Comparison of ENCODE assay signal across 8 cellular contexts in the genomic region with DNA sequence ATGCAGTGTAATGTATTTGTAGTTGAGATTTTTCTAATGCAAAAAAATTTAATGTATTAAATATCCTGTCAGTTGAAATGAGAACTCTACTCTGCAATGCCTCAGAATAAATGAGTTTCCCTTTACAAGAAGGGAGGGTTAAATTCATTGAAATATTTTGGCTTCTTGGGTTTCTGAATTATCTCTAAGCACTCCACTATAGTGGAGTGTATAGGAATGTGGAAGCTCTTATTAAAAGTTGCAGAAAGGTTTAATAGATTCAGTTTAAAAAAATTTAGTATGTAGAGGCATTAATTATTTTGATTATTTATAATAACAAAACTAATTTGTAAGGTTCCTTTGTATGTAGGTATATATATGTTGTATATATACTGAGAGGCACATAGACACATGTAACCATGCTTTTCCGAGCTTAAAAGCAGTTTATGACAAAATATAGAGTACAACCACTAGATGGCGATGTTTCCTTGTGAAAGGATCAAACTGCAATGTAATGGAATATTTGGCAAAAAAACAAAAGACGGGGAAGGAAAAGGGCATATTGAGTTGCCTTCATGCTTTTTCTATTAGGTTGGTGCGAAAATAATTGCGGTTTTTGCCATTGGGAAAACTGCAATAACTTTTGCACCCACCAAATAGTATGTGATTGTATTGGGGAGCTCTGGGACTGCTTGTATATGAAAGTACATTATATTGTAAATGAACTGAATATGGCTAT.
DNase-seq lines count a peak whose midpoint lies in the region; ATAC-seq, FAIRE-seq and TF ChIP-seq lines count a peak whose summit lies in the region.

No MANE protein-coding gene starts in this region.

- no peak overlapping the region for H3K27ac Mint-ChIP-seq in activated naive CD8-positive, alpha-beta T cell treated with anti-CD3 and anti-CD28 coated beads for 36 hours

- no peaks in the 10 kb centered on the region for H3K27me3 ChIP-seq in gastrocnemius medialis

- H3K4me1 ChIP-seq in gastrocnemius medialis, result no peaks in the 10 kb centered on the region

- no peaks in the 10 kb centered on the region for H3K36me3 Mint-ChIP-seq in activated naive CD8-positive, alpha-beta T cell treated with anti-CD3 and anti-CD28 coated beads for 36 hours

- H3K9me3 ChIP-seq in gastrocnemius medialis, result no peaks in the 10 kb centered on the region

- H3K9me3 Mint-ChIP-seq in activated naive CD8-positive, alpha-beta T cell treated with anti-CD3 and anti-CD28 coated beads for 36 hours, result no peaks in the 10 kb centered on the region

- H3K4me3 Mint-ChIP-seq in activated naive CD8-positive, alpha-beta T cell treated with anti-CD3 and anti-CD28 coated beads for 36 hours, result no peak overlapping the region

- peaks cover 2% of the 10 kb centered on the region for H3K4me1 Mint-ChIP-seq in activated naive CD8-positive, alpha-beta T cell treated with anti-CD3 and anti-CD28 coated beads for 36 hours

- no peak for TF ChIP-seq POLR2A in gastrocnemius medialis (IDR thresholded peaks at IDR 0.05)

- no peak overlapping the region for H3K27ac ChIP-seq in gastrocnemius medialis

- no peaks in the 10 kb centered on the region for H3K27me3 Mint-ChIP-seq in activated naive CD8-positive, alpha-beta T cell treated with anti-CD3 and anti-CD28 coated beads for 36 hours

- ATAC-seq in HG02884 (IDR thresholded peaks at IDR 0.05; ENCODE audit: unreplicated experiment), result peak; percentile 83
- ATAC-seq in gastrocnemius medialis, result peak in 1 of 2 donors; percentile 69

- TF ChIP-seq CTCF in GM13977 (IDR thresholded peaks at IDR 0.05; ENCODE audit: extremely low read depth, insufficient read depth, missing control alignments), result peak; percentile 61
- TF ChIP-seq CTCF in gastrocnemius medialis (IDR thresholded peaks at IDR 0.05 in 4 of 5, conservative IDR thresholded peaks at IDR 0.05 in 1 of 5), result peak; percentile 36 to 71 (median 59)

- FAIRE-seq in TTC549 (lab: Jason Lieb, UNC), result peak; percentile 97

- H3K4me3 ChIP-seq in gastrocnemius medialis, result no peak overlapping the region

- H3K36me3 ChIP-seq in gastrocnemius medialis, result peaks cover 0 to 8% of the 10 kb centered on the region in 2 donors

- peak; percentile 40 for DNase-seq in AG08396 (ENCODE audit: low spot score)
- DNase-seq in GM13977 (ENCODE audit: low spot score), result peak; percentile 35
- DNase-seq in NCI-H1930 (lab: John Stamatoyannopoulos, UW), result peak; percentile 8 to 37
- peak; percentile 69 for DNase-seq in glomerular endothelial cell (ENCODE audit: extremely low read depth, low read depth, low spot score)
- DNase-seq in gastrocnemius medialis, result no peak
- no peak for DNase-seq in activated naive CD8-positive, alpha-beta T cell treated with anti-CD3 and anti-CD28 coated beads for 36 hours

- intact Hi-C loops in gastrocnemius medialis (cut with DNase I; ENCODE audit: low total_unique reads), result no loop called here

- in situ Hi-C loops in GM13977 (cut with MboI; ENCODE audit: low pct_unique_long_range_greater_than_20kb, low sequenced_read_pairs, unreplicated experiment) (no loop called here), gastrocnemius medialis (cut with MboI; ENCODE audit: low sequenced_read_pairs in 4 of 4) (no loop called here)

Comparison
In these comparisons a context has a peak if more than half of its experiments do, and no peak if none do; other contexts are left out.
1. DNase-seq: peak in AG08396 (single experiment), GM13977 (single experiment), NCI-H1930 (2 of 2) and glomerular endothelial cell (single experiment); none in gastrocnemius medialis (0 of 2) and activated naive CD8-positive, alpha-beta T cell treated with anti-CD3 and anti-CD28 coated beads for 36 hours (single experiment).